ENCODE assay signal across 17 cellular contexts in the genomic region with DNA sequence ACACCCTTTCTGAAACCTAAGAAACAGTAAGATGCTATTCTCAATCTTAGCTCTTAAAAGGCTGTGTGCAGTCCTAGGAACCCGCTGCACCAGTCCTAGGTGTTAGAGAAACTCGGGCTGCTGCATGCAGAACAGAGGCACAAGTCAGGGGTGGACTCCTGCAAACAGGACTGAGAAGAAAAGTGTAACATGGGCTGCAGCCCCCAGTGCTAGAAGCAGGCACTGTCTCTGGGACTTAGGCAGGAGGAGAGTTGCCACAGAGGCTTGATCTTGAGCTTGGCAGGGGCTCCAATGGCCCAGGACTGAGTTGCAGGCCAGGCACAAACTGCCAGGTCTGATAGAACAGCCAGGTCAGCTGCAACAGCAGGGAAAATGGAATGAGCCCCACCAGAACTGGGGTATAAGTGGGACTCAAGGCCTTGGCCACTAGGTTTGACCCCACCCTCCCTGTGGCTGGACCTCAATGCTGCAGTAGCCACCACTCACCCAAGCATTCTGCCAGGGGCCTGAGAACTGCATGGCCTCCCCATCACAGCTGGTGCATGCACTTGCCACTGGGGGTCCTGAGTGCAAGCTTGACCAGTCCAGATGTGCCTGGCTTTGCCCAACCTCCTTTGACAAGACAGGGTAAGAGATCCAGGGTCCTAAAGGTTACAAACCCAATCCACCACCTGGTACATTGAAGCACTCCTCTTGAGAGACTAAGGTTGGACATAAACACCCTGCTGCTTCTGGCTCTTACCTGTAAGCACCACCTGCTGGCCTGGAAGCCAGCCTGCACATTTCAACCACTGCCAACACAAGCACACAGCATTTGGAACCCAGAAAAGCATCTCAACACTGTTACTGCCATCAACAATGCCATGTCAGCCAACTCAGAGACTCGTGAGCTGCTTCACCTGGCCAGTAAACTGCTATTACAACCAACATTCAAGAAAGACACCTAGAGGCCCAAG.
DNase-seq lines count a peak whose midpoint lies in the region; ATAC-seq, FAIRE-seq and TF ChIP-seq lines count a peak whose summit lies in the region.
"Had no signal": no experiment of that assay in that cellular context is flagged by ENCODE, and none has a peak within 500 bp of the region (broad histone marks: within the 10 kb centered on the region; RNA-seq: fewer than 3 reads in every experiment).

No MANE protein-coding gene starts in this region.

- H2AFZ ChIP-seq in H9 (ENCODE audit: low read length) (no peak overlapping the region), GM12878 (ENCODE audit: control insufficient read depth, low read depth, low read length) (no peak overlapping the region)

- no peak overlapping the region for H3K4me3 ChIP-seq in GM12878

- no peak overlapping the region for H3K56ac ChIP-seq in H9 (ENCODE audit: insufficient read length, low read depth, low read length)

- peak; percentile 52 for ATAC-seq in GM12878
- ATAC-seq: effector memory CD8-positive, alpha-beta T cell; natural killer cell had no signal

- H4K20me1 ChIP-seq in H9 (ENCODE audit: control insufficient read depth, insufficient read depth, insufficient read length) (no peaks in the 10 kb centered on the region), GM12878 (ENCODE audit: control insufficient read depth, insufficient read depth) (no peaks in the 10 kb centered on the region)

- peak overlapping the region; percentile 9 to 70 (median 33); a peak in 5 of 7 replicates for H3K27ac Mint-ChIP-seq in H9
- H3K27ac Mint-ChIP-seq: activated naive CD8-positive, alpha-beta T cell treated with anti-CD3 and anti-CD28 coated beads for 36 hours had no signal

- in situ Hi-C loops in GM12878 (cut with MboI) = no loop called here

- H3K9me3 Mint-ChIP-seq in H9 = no peaks in the 10 kb centered on the region; a peak in 1 of 5 replicates

- no peak for TF ChIP-seq RAD21 in GM12878 (IDR thresholded peaks at IDR 0.05; ENCODE audit: insufficient read depth, low read depth, low read length)

- H3T11ph ChIP-seq in H9 (ENCODE audit: low read length) = no peak overlapping the region

- no peaks in the 10 kb centered on the region for H3K79me1 ChIP-seq in H9 (ENCODE audit: insufficient read depth, low read depth, low read length, poor library complexity, severe bottlenecking)

- no peak overlapping the region for H4K5ac ChIP-seq in H9 (ENCODE audit: insufficient read length, low read depth, low read length)

- no peak overlapping the region for H4K91ac ChIP-seq in H9 (ENCODE audit: insufficient read length, low read depth, low read length)

- H2BK120ac ChIP-seq in H9 (ENCODE audit: low read depth, low read length, poor library complexity, severe bottlenecking) = no peak overlapping the region

- no peak overlapping the region for H3K14ac ChIP-seq in H9 (ENCODE audit: insufficient read depth, low read length)

- TF ChIP-seq CTCF in C4-2B (conservative IDR thresholded peaks at IDR 0.05) (peak; percentile 42), H9 (conservative IDR thresholded peaks at IDR 0.05) (peak; percentile 48), GM12878 (IDR thresholded peaks at IDR 0.05 in 2 of 3, conservative IDR thresholded peaks at IDR 0.05 in 1 of 3; ENCODE audit: control insufficient read depth in 2 of 3, extremely low read depth in 1 of 3, insufficient read depth in 1 of 3, low read depth in 3 of 3, low read length in 3 of 3) (peak in 2 of 3 experiments; percentile 12 to 13; a peak in 1 of 6 replicates)

- CTCF ChIA-PET in GM12878 (lab: Yijun Ruan, JAX) = interaction anchor here (1.4 kb wide), 1 partner anchor 18 kb away, joined by 4 read pairs; no protein-coding TSS in a partner anchor

- H3K36me3 ChIP-seq in GM12878 (ENCODE audit: control insufficient read depth in 2 of 2, insufficient read depth in 2 of 2, low read length in 1 of 2) = no peaks in the 10 kb centered on the region

- TF ChIP-seq EP300 in GM12878 (IDR thresholded peaks at IDR 0.05; ENCODE audit: borderline replicate concordance in 1 of 2, control insufficient read depth in 1 of 2, low read depth in 2 of 2, low read length in 2 of 2) = no peak

- POLR2A ChIA-PET in GM12878 (lab: Charles Lee) = no interaction called here

- no CpG with 5 or more reads among the region's 3 CpGs for WGBS in H9 (ENCODE audit: extremely low coverage, insufficient read length, low lambda C conversion rate)
- WGBS in GM12878 (ENCODE audit: insufficient coverage, insufficient replicate concordance, low lambda C conversion rate, missing lambda C conversion rate) = 62% methylated on average over 3 of the region's 3 CpGs

- no peak overlapping the region for H3K18ac ChIP-seq in H9 (ENCODE audit: insufficient read length, low read depth, low read length)

- intact Hi-C loops in GM12878 (cut with micrococcal nuclease; ENCODE audit: unreplicated experiment) = no loop called here

- no peak overlapping the region for H2BK12ac ChIP-seq in H9 (ENCODE audit: insufficient read length, low read depth, low read length)

- H3K23me2 ChIP-seq in H9 (ENCODE audit: insufficient read length, low read depth, low read length, poor library complexity, severe bottlenecking) = no peaks in the 10 kb centered on the region

- H4K8ac ChIP-seq in H9 (replicated peaks; ENCODE audit: insufficient read length, low read depth, low read length) = no peak overlapping the region

- no peak overlapping the region for H3K4ac ChIP-seq in H9 (ENCODE audit: low read depth, low read length)

- RAD21 ChIA-PET in GM12878 (lab: Charles Lee; ENCODE audit: unreplicated experiment) = no interaction called here

- H2BK5ac ChIP-seq in H9 (ENCODE audit: insufficient read length, low read length) = no peak overlapping the region

- peaks cover 14 to 15% of the 10 kb centered on the region in 2 experiments for H3K4me1 Mint-ChIP-seq in H9

- H3K4me2 ChIP-seq in H9 (ENCODE audit: insufficient read depth, insufficient read length, low read length) = no peak overlapping the region
- H3K4me2 ChIP-seq in GM12878 (ENCODE audit: control insufficient read depth, insufficient read depth) = no peak overlapping the region

- no peak overlapping the region for H2BK20ac ChIP-seq in H9 (ENCODE audit: low read depth, low read length, poor library complexity, severe bottlenecking)

- no peak overlapping the region for H3K4me3 Mint-ChIP-seq in H9
- H3K4me3 Mint-ChIP-seq: activated naive CD8-positive, alpha-beta T cell treated with anti-CD3 and anti-CD28 coated beads for 36 hours; effector memory CD8-positive, alpha-beta T cell; natural killer cell had no signal

- no peaks in the 10 kb centered on the region; a peak in 1 of 7 replicates for H3K36me3 Mint-ChIP-seq in H9 (ENCODE audit: insufficient read depth in 1 of 3, low read depth in 3 of 3)

- TF ChIP-seq POLR2A in GM12878 (IDR thresholded peaks at IDR 0.05; ENCODE audit: low read depth, low read length) = no peak

- H3K9me3 ChIP-seq in H9 (ENCODE audit: control insufficient read depth, low read depth, low read length) (no peaks in the 10 kb centered on the region), GM12878 (replicated peaks; ENCODE audit: control insufficient read depth, insufficient read depth, low read length) (no peaks in the 10 kb centered on the region; the same call in 2 of the 3 replicates)

- SMC1A ChIA-PET in GM12878 (lab: Charles Lee; ENCODE audit: uncharacterized antibody, unreplicated experiment) = interaction anchor here (1.5 kb wide), 1 partner anchor 10 kb away, joined by 4 read pairs; no protein-coding TSS in a partner anchor

- peak; percentile 51 for DNase-seq in H9
- DNase-seq in GM12878 (ENCODE audit: low read depth, low spot score) = no peak
- DNase-seq in islet precursor cell = peak; percentile 56
- no peak for DNase-seq in T-helper 2 cell
- no peak for DNase-seq in activated gamma-delta T cell treated with Interleukin-2 at 50 U/mL for 16 hours
- DNase-seq in NCI-H2227 (lab: John Stamatoyannopoulos, UW; ENCODE audit: unreplicated experiment) = no peak
- no peak for DNase-seq in NOMO-1 (lab: John Stamatoyannopoulos, UW; ENCODE audit: unreplicated experiment in 2 of 2)
- DNase-seq: activated CD4-positive, alpha-beta T cell treated with anti-CD3 and anti-CD28 coated beads for 4 hours; activated naive CD8-positive, alpha-beta T cell treated with anti-CD3 and anti-CD28 coated beads for 36 hours; DMS 273 treated with DMSO at 0.1 percent for 48 hours; effector memory CD8-positive, alpha-beta T cell; mammary epithelial cell; natural killer cell; NCI-H2029 treated with DMSO at 0.1 percent for 48 hours; NCI-H526 had no signal

- H3K79me2 ChIP-seq in H9 (ENCODE audit: insufficient read depth, low read length) = no peaks in the 10 kb centered on the region
- H3K79me2 ChIP-seq in GM12878 (ENCODE audit: control insufficient read depth, insufficient read depth, low read length) = no peaks in the 10 kb centered on the region

- BruUV-seq in GM12878 (replicated peaks; lab: Mats Ljungman, UMichigan) = no TSS peak

- H3K9ac ChIP-seq in H9 (ENCODE audit: extremely low read depth, insufficient read length, low read length) = no peak overlapping the region
- no peak overlapping the region for H3K9ac ChIP-seq in GM12878 (ENCODE audit: control insufficient read depth, insufficient read depth, low read length)

- FAIRE-seq in GM12878 (lab: Jason Lieb, UNC) = no peak

- no peaks in the 10 kb centered on the region for H3K27me3 ChIP-seq in H9 (ENCODE audit: insufficient read depth, low read length)
- H3K27me3 ChIP-seq in GM12878 (replicated peaks in 1 of 2; ENCODE audit: control insufficient read depth in 2 of 2, insufficient read depth in 2 of 2, low read length in 1 of 2) = no peaks in the 10 kb centered on the region

- H3K27me3 Mint-ChIP-seq in H9 (ENCODE audit: low read depth) = no peaks in the 10 kb centered on the region
- H3K27me3 Mint-ChIP-seq: activated naive CD8-positive, alpha-beta T cell treated with anti-CD3 and anti-CD28 coated beads for 36 hours; effector memory CD8-positive, alpha-beta T cell had no signal

- H2AK5ac ChIP-seq in H9 (ENCODE audit: insufficient read length, low read length) = no peak overlapping the region

- H3K4me1 ChIP-seq in H9 (ENCODE audit: insufficient read depth, low read length) = no peaks in the 10 kb centered on the region
- H3K4me1 ChIP-seq in GM12878 (ENCODE audit: control insufficient read depth, insufficient read depth, low read length) = no peaks in the 10 kb centered on the region

- no peak overlapping the region for H3K23ac ChIP-seq in H9 (ENCODE audit: insufficient read length, low read depth, low read length)

- H2BK15ac ChIP-seq in H9 (ENCODE audit: low read depth, low read length) = no peak overlapping the region

- H3K27ac ChIP-seq in C4-2B (peak overlapping the region; percentile 84), H9 (ENCODE audit: insufficient read length, low read depth, low read length) (no peak overlapping the region), GM12878 (ENCODE audit: control insufficient read depth, insufficient read depth) (no peak overlapping the region)
- H3K27ac ChIP-seq: RWPE1 had no signal

TF ChIP-seq in GM12878, 131 proteins besides CTCF, POLR2A, EP300 and RAD21 (continues in another document):
- no peak for TF ChIP-seq PML (IDR thresholded peaks at IDR 0.05; ENCODE audit: low read length)
- TF ChIP-seq ATF7 (IDR thresholded peaks at IDR 0.05; ENCODE audit: low read depth) = no peak
- no peak for TF ChIP-seq CREB1 (IDR thresholded peaks at IDR 0.05; ENCODE audit: low read depth)
- TF ChIP-seq SREBF2 (IDR thresholded peaks at IDR 0.05; ENCODE audit: low read length) = no peak
- no peak for TF ChIP-seq RFX5 (IDR thresholded peaks at IDR 0.05; ENCODE audit: low read depth, low read length)

Comparison
In these comparisons a context has a peak if more than half of its experiments do, and no peak if none do; other contexts are left out.
1. DNase-seq: peak in H9 (single experiment) and islet precursor cell (single experiment); none in GM12878 (single experiment), T-helper 2 cell (0 of 5), activated gamma-delta T cell treated with Interleukin-2 at 50 U/mL for 16 hours (single experiment), NCI-H2227 (single experiment) and NOMO-1 (0 of 2).
2. Peak in every context shown above with its lines, with median percentiles within 50 percentile points of each other: CTCF ChIP-seq.